In genomic region chr18:77068890-77069312, GRCh38 we compare ENCODE assay signal across 9 cellular contexts.
DNase-seq lines count a peak whose midpoint lies in the region; ATAC-seq, FAIRE-seq and TF ChIP-seq lines count a peak whose summit lies in the region.
"Had no signal": no experiment of that assay in that cellular context is flagged by ENCODE, and none has a peak within 500 bp of the region (broad histone marks: within the 10 kb centered on the region; RNA-seq: fewer than 3 reads in every experiment).

No MANE protein-coding gene starts in this region.

- H3K27me3 ChIP-seq in naive thymus-derived CD4-positive, alpha-beta T cell (ENCODE audit: control insufficient read depth in 2 of 2, insufficient read depth in 2 of 2, low read length in 2 of 2): no peaks in the 10 kb centered on the region
- no peaks in the 10 kb centered on the region for H3K27me3 ChIP-seq in BE2C

- WGBS in A549 (ENCODE audit: missing lambda C conversion rate): 32% methylated on average over 7 of the region's 7 CpGs

- H3K4me3 ChIP-seq in A549: no peak overlapping the region
- no peak overlapping the region for H3K4me3 ChIP-seq in HEK293 (ENCODE audit: low read depth, low read length)
- no peak overlapping the region for H3K4me3 ChIP-seq in naive thymus-derived CD4-positive, alpha-beta T cell (ENCODE audit: low read length)
- no peak overlapping the region for H3K4me3 ChIP-seq in BE2C (ENCODE audit: low read depth, low read length)

- H3K4me1 ChIP-seq in A549: peaks cover 94% of the 10 kb centered on the region
- H3K4me1 ChIP-seq in HEK293 (ENCODE audit: control insufficient read depth, insufficient read depth, low read length): no peaks in the 10 kb centered on the region
- peaks cover 77 to 98% of the 10 kb centered on the region in 2 donors for H3K4me1 ChIP-seq in naive thymus-derived CD4-positive, alpha-beta T cell (ENCODE audit: control insufficient read depth in 2 of 2, insufficient read depth in 2 of 2, low read length in 2 of 2)
- no peaks in the 10 kb centered on the region for H3K4me1 ChIP-seq in BE2C

- 0 out of 5 replicates have a peak, but pooled peaks of 1 of the 2 experiments have one; percentile 14 for TF ChIP-seq RAD21 in A549 (conservative IDR thresholded peaks at IDR 0.05 in 1 of 2, IDR thresholded peaks at IDR 0.05 in 1 of 2)

- CTCF ChIA-PET in A549 (lab: Yijun Ruan, JAX) (interaction anchor here (0.7 to 4.3 kb wide), 10 partner anchors 10 to 143 kb away, joined by 3 to 24 read pairs (median 4); no protein-coding TSS in a partner anchor), HEK293 (lab: Yijun Ruan, JAX) (interaction anchor here (0.6 to 1.9 kb wide), 3 partner anchors 15 to 69 kb away, joined by 3 to 9 read pairs (median 3); no protein-coding TSS in a partner anchor), MCF 10A (lab: Yijun Ruan, JAX) (interaction anchor here (0.9 to 4.9 kb wide), 4 partner anchors 61 to 143 kb away, joined by 3 to 23 read pairs (median 6); no protein-coding TSS in a partner anchor)
- CTCF ChIA-PET in naive thymus-derived CD4-positive, alpha-beta T cell (lab: Charles Lee): interaction anchor here (1.1 kb wide), 2 partner anchors 69 to 144 kb away, joined by 3 read pairs; no protein-coding TSS in a partner anchor

- intact Hi-C loops in MCF 10A (cut with micrococcal nuclease): loop anchor here (5.0 kb wide), 1 partner anchor 138 kb away; no protein-coding TSS in a partner anchor
- intact Hi-C loops in naive thymus-derived CD4-positive, alpha-beta T cell (cut with micrococcal nuclease): loop anchor here (1.0 to 10.0 kb wide), 6 partner anchors 14 to 694 kb away; partner anchors contain the start of gene ZNF516 (in 1 of the 2)

- no peak for FAIRE-seq in A549 (lab: Jason Lieb, UNC)

- H3K4me2 ChIP-seq in A549: peak overlapping the region; percentile 71

- peak overlapping the region; percentile 19 for H3K27ac Mint-ChIP-seq in MCF 10A (ENCODE audit: low read depth, unreplicated experiment)
- peak overlapping the region; percentile 88 to 100 (median 97) for H3K27ac Mint-ChIP-seq in naive thymus-derived CD4-positive, alpha-beta T cell

- DNase-seq in A549 (ENCODE audit: low read depth in 1 of 2, low spot score in 1 of 2): no peak
- DNase-seq in MCF 10A (ENCODE audit: unreplicated experiment): no peak
- no peak for DNase-seq in naive thymus-derived CD4-positive, alpha-beta T cell
- no peak for DNase-seq in dedifferentiated amniotic fluid mesenchymal stem cell (ENCODE audit: extremely low spot score)
- no peak for DNase-seq in NCI-H2227 (lab: John Stamatoyannopoulos, UW; ENCODE audit: unreplicated experiment)
- no peak for DNase-seq in BE2C
- DNase-seq in medulla oblongata (ENCODE audit: extremely low spot score): no peak

- no peak for TF ChIP-seq POLR2A in A549 (IDR thresholded peaks at IDR 0.05; ENCODE audit: low read length)

- peak overlapping the region; percentile 92 to 95 for H3K27ac ChIP-seq in A549
- H3K27ac ChIP-seq in HEK293 (ENCODE audit: extremely low read depth, low read depth, low read length): no peak overlapping the region
- peak overlapping the region; percentile 52 for H3K27ac ChIP-seq in naive thymus-derived CD4-positive, alpha-beta T cell (ENCODE audit: low read depth, low read length)
- H3K27ac ChIP-seq: VCaP had no signal

- POLR2A ChIA-PET in A549 (lab: Yijun Ruan, JAX) (interaction anchor here (1.6 kb wide), 1 partner anchor 33 kb away, joined by 5 read pairs; no protein-coding TSS in a partner anchor), HEK293 (lab: Yijun Ruan, JAX) (interaction anchor here (0.9 kb wide), 1 partner anchor 62 kb away, joined by 3 read pairs; no protein-coding TSS in a partner anchor), MCF 10A (lab: Yijun Ruan, JAX) (interaction anchor here (0.8 to 3.2 kb wide), 6 partner anchors 16 to 64 kb away, joined by 3 to 28 read pairs (median 6); partner anchors contain the start of gene MBP)
- POLR2A ChIA-PET in naive thymus-derived CD4-positive, alpha-beta T cell (lab: Charles Lee): interaction anchor here (0.5 to 3.6 kb wide), 6 partner anchors 30 to 143 kb away, joined by 3 to 15 read pairs (median 4); partner anchors contain the start of gene MBP

- H3K4me1 Mint-ChIP-seq in MCF 10A (ENCODE audit: insufficient read depth, unreplicated experiment): peaks cover 52% of the 10 kb centered on the region
- peaks cover 62 to 100% (median 96%) of the 10 kb centered on the region in 7 donors for H3K4me1 Mint-ChIP-seq in naive thymus-derived CD4-positive, alpha-beta T cell

- H3K9me3 ChIP-seq in A549 (peaks cover 7% of the 10 kb centered on the region; the same call in 2 of the 3 replicates), HEK293 (ENCODE audit: control insufficient read depth, insufficient read depth, low read depth, low read length) (no peaks in the 10 kb centered on the region), BE2C (no peaks in the 10 kb centered on the region)
- no peaks in the 10 kb centered on the region for H3K9me3 ChIP-seq in naive thymus-derived CD4-positive, alpha-beta T cell (ENCODE audit: control insufficient read depth in 2 of 3, low read length in 3 of 3)

- no peak overlapping the region for H3K4me3 Mint-ChIP-seq in MCF 10A (ENCODE audit: unreplicated experiment)
- peak overlapping the region in 9 of 10 donors; percentile 49 to 85 (median 70) for H3K4me3 Mint-ChIP-seq in naive thymus-derived CD4-positive, alpha-beta T cell

- peaks cover 0 to 5% of the 10 kb centered on the region in 2 experiments; a peak in 2 of 3 replicates for H3K36me3 ChIP-seq in HEK293 (ENCODE audit: control insufficient read depth in 2 of 2, insufficient read depth in 1 of 2, low read length in 2 of 2)
- H3K36me3 ChIP-seq in naive thymus-derived CD4-positive, alpha-beta T cell (ENCODE audit: control insufficient read depth in 2 of 3, insufficient read depth in 3 of 3, low read length in 3 of 3): peaks cover 0 to 6% (median 3%) of the 10 kb centered on the region in 3 experiments
- H3K36me3 ChIP-seq in BE2C: no peaks in the 10 kb centered on the region

- no TSS peak for BruUV-seq in MCF 10A (replicated peaks; lab: Mats Ljungman, UMichigan)

- H3K27me3 Mint-ChIP-seq in MCF 10A (ENCODE audit: insufficient read depth, unreplicated experiment): no peaks in the 10 kb centered on the region
- no peaks in the 10 kb centered on the region for H3K27me3 Mint-ChIP-seq in naive thymus-derived CD4-positive, alpha-beta T cell

- H3K36me3 Mint-ChIP-seq in MCF 10A (ENCODE audit: insufficient read depth, unreplicated experiment): no peaks in the 10 kb centered on the region
- peaks cover 5 to 47% (median 25%) of the 10 kb centered on the region in 5 donors for H3K36me3 Mint-ChIP-seq in naive thymus-derived CD4-positive, alpha-beta T cell

- no peaks in the 10 kb centered on the region for H3K9me3 Mint-ChIP-seq in MCF 10A (ENCODE audit: unreplicated experiment)
- H3K9me3 Mint-ChIP-seq in naive thymus-derived CD4-positive, alpha-beta T cell: peaks cover 0 to 2% (median 0%) of the 10 kb centered on the region in 11 donors

- TF ChIP-seq CTCF in A549 (IDR thresholded peaks at IDR 0.05): no peak
- TF ChIP-seq CTCF in HEK293 (tag by site-specific recombination; IDR thresholded peaks at IDR 0.05): no peak
- no peak for TF ChIP-seq CTCF in MCF 10A (IDR thresholded peaks at IDR 0.05; ENCODE audit: unreplicated experiment)
- no peak for TF ChIP-seq CTCF in BE2C (IDR thresholded peaks at IDR 0.05; ENCODE audit: low read depth, low read length)

- no peak for TF ChIP-seq EP300 in A549 (IDR thresholded peaks at IDR 0.05)

- ATAC-seq in A549: no peak
- no peak for ATAC-seq in naive thymus-derived CD4-positive, alpha-beta T cell

TF ChIP-seq in A549, 52 proteins besides CTCF, POLR2A, EP300 and RAD21:
- TF ChIP-seq CHD4 (IDR thresholded peaks at IDR 0.05; ENCODE audit: borderline replicate concordance): no peak
- 0 out of 3 replicates have a peak, but pooled peaks have one; percentile 18 for TF ChIP-seq SMC3 (IDR thresholded peaks at IDR 0.05)
- no peak for TF ChIP-seq KDM5A (IDR thresholded peaks at IDR 0.05)
- TF ChIP-seq EHF (CRISPR knock-in tag; IDR thresholded peaks at IDR 0.05): 0 out of 2 replicates have a peak, but pooled peaks have one; percentile 50

TF ChIP-seq in HEK293, 187 proteins besides CTCF, POLR2A, EP300 and RAD21:
- TF ChIP-seq, protein P1, sequence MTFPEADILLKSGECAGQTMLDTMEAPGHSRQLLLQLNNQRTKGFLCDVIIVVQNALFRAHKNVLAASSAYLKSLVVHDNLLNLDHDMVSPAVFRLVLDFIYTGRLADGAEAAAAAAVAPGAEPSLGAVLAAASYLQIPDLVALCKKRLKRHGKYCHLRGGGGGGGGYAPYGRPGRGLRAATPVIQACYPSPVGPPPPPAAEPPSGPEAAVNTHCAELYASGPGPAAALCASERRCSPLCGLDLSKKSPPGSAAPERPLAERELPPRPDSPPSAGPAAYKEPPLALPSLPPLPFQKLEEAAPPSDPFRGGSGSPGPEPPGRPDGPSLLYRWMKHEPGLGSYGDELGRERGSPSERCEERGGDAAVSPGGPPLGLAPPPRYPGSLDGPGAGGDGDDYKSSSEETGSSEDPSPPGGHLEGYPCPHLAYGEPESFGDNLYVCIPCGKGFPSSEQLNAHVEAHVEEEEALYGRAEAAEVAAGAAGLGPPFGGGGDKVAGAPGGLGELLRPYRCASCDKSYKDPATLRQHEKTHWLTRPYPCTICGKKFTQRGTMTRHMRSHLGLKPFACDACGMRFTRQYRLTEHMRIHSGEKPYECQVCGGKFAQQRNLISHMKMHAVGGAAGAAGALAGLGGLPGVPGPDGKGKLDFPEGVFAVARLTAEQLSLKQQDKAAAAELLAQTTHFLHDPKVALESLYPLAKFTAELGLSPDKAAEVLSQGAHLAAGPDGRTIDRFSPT (tag by site-specific recombination; IDR thresholded peaks at IDR 0.05): no peak
- peak; percentile 53 for TF ChIP-seq ZIC2 (tag by site-specific recombination; IDR thresholded peaks at IDR 0.05)
TF ChIP-seq in HEK293: peak in this region for 1.
